In the genomic region with DNA sequence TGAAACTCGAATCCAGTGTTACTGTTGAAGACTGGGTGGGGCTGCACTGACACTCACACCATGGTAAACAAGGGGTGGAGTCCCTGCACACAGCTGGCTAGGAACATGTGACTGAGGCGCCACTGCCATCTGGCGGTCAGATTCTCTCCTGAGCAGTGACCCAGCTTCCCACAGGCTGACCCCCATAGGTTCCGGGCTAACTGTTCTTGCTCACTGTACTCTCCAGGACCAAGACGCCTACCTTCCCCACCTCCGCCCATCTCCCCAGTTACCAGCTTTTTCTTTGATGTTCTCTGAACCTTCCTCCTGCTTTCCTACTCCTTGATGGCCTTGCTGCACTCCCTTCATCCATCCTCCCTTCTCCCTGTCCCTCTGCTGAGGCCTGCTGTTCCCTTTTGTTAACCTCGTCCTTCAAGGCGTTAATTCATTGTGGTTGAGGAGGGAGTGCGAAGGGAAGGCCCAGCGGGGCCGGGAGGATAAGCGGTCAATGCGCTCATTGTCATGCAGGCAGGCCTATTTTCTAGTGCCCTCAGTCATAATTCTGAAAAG, we compare ENCODE assay signal across 8 cellular contexts.
DNase-seq lines count a peak whose midpoint lies in the region; ATAC-seq, FAIRE-seq and TF ChIP-seq lines count a peak whose summit lies in the region.

No MANE protein-coding gene starts in this region.

- H3K9me2 ChIP-seq in Karpas-422 (replicated peaks; ENCODE audit: insufficient read depth, low read length), result no peaks in the 10 kb centered on the region

- peaks cover 1% of the 10 kb centered on the region for H3K9me3 Mint-ChIP-seq in glutamatergic neuron (ENCODE audit: unreplicated experiment)

- no peaks in the 10 kb centered on the region for H3K4me1 ChIP-seq in Karpas-422 (ENCODE audit: low read length)
- H3K4me1 ChIP-seq in pancreas, result peaks cover 0 to 3% (median 0%) of the 10 kb centered on the region in 3 donors
- H3K4me1 ChIP-seq in upper lobe of left lung, result peaks cover 0 to 3% (median 0%) of the 10 kb centered on the region in 4 donors

- H3K4me3 ChIP-seq in Karpas-422 (ENCODE audit: low read length) (no peak overlapping the region), pancreas (no peak overlapping the region), upper lobe of left lung (no peak overlapping the region)

- H3K9me3 ChIP-seq in Karpas-422 (ENCODE audit: low read length) (no peaks in the 10 kb centered on the region), pancreas (no peaks in the 10 kb centered on the region), upper lobe of left lung (no peaks in the 10 kb centered on the region)

- no peak overlapping the region for H3K4me2 ChIP-seq in Karpas-422 (ENCODE audit: low read depth, low read length, poor library complexity, severe bottlenecking)

- no peaks in the 10 kb centered on the region for H3K36me3 Mint-ChIP-seq in glutamatergic neuron (ENCODE audit: unreplicated experiment)

- H2AFZ ChIP-seq in Karpas-422 (ENCODE audit: low read length), result no peak overlapping the region

- peaks cover 9% of the 10 kb centered on the region for H3K4me1 Mint-ChIP-seq in glutamatergic neuron (ENCODE audit: low read depth, unreplicated experiment)

- peak overlapping the region; percentile 60 for H3K4me3 Mint-ChIP-seq in glutamatergic neuron (ENCODE audit: unreplicated experiment)

- 52 to 60% methylated on average over 13 of the region's 13 CpGs for WGBS in pancreas, 2 donors
- 59 to 60% methylated on average over 13 of the region's 13 CpGs for WGBS in upper lobe of left lung, 2 donors

- no peak overlapping the region for H3K9ac ChIP-seq in Karpas-422 (ENCODE audit: low read length)

- ATAC-seq in pancreas, result peak; percentile 91 to 100 (median 98)
- ATAC-seq in upper lobe of left lung (ENCODE audit: low FRiP score in 2 of 2), result peak; percentile 92 to 98

- DNase-seq in ELF-1 (ENCODE audit: low read depth, low spot score) (peak; percentile 97), GOT3 (lab: John Stamatoyannopoulos, UW) (peak; percentile 37), Karpas-422 (peak; percentile 91), SHP77 (lab: John Stamatoyannopoulos, UW) (peak; percentile 71 to 74), glutamatergic neuron (peak; percentile 92), pancreas (peak; percentile 46 to 82 (median 68)), upper lobe of left lung (peak; percentile 20 to 87)
- peak; percentile 26 for DNase-seq in activated gamma-delta T cell treated with anti-CD3 and anti-CD28 coated beads, Interleukin-2, amount 50 U/mL, for 16 hours (ENCODE audit: low read depth)

- H4K20me1 ChIP-seq in Karpas-422 (ENCODE audit: insufficient read depth, low read depth, low read length), result no peaks in the 10 kb centered on the region

- H3K27me3 ChIP-seq in Karpas-422 (ENCODE audit: low read length) (no peaks in the 10 kb centered on the region), pancreas (no peaks in the 10 kb centered on the region), upper lobe of left lung (no peaks in the 10 kb centered on the region)

- TF ChIP-seq CTCF in glutamatergic neuron (IDR thresholded peaks at IDR 0.05; ENCODE audit: partially characterized antibody, unreplicated experiment) (peak; percentile 57), pancreas (IDR thresholded peaks at IDR 0.05) (peak; percentile 31 to 50 (median 35)), upper lobe of left lung (IDR thresholded peaks at IDR 0.05) (peak; percentile 50 to 77 (median 64))

- H3K27me3 Mint-ChIP-seq in glutamatergic neuron (ENCODE audit: unreplicated experiment), result peaks cover 4% of the 10 kb centered on the region

- H3K36me3 ChIP-seq in Karpas-422 (ENCODE audit: insufficient read depth, low read length) (no peaks in the 10 kb centered on the region), pancreas (no peaks in the 10 kb centered on the region), upper lobe of left lung (no peaks in the 10 kb centered on the region)

- no peak for FAIRE-seq in pancreas (lab: Jason Lieb, UNC)

- H3K79me2 ChIP-seq in Karpas-422 (ENCODE audit: low read length), result no peaks in the 10 kb centered on the region

- TF ChIP-seq EP300 in upper lobe of left lung (IDR thresholded peaks at IDR 0.05), result peak in 1 of 4 donors; percentile 17

- H3K27ac Mint-ChIP-seq in glutamatergic neuron (ENCODE audit: unreplicated experiment), result peak overlapping the region; percentile 93

- intact Hi-C loops in pancreas (cut with DNase I), result loop anchor here in 1 of 3 donors (10.0 kb wide), 1 partner anchor 129 kb away; no protein-coding TSS in a partner anchor

- no peak overlapping the region for H3K27ac ChIP-seq in Karpas-422 (ENCODE audit: low read length)
- H3K27ac ChIP-seq in pancreas, result no peak overlapping the region
- peak overlapping the region in 1 of 4 donors; percentile 49 for H3K27ac ChIP-seq in upper lobe of left lung

- TF ChIP-seq POLR2A in upper lobe of left lung (IDR thresholded peaks at IDR 0.05), result no peak

Comparison
In these comparisons a context has a peak if more than half of its experiments do, and no peak if none do; other contexts are left out.
1. DNase-seq: peak in every context shown above with its lines; median percentile 97 in ELF-1; 92 in glutamatergic neuron; 91 in Karpas-422; 72 in SHP77; 68 in pancreas; 54 in upper lobe of left lung; 37 in GOT3; 26 in activated gamma-delta T cell treated with anti-CD3 and anti-CD28 coated beads, Interleukin-2, amount 50 U/mL, for 16 hours.